Comparison of ENCODE assay signal across 24 cellular contexts in genomic region chr3:40129981-40130380, GRCh38.
"Had no signal": no experiment of that assay in that cellular context is flagged by ENCODE, and none has a peak within 500 bp of the region (broad histone marks: within the 10 kb centered on the region; RNA-seq: fewer than 3 reads in every experiment).

No MANE protein-coding gene starts in this region.

- H3K36me3 ChIP-seq: colonic mucosa, esophagus muscularis mucosa, ovary, prostate gland, sigmoid colon, spleen, vagina had no signal

- H3K27me3 Mint-ChIP-seq: stimulated activated naive B cell treated with anti-CD40 and anti-IgM and Interleukin-4, amounts not matched to agents 10 μg/mL and 1 μg/mL and 100 μg/mL, for 72 hours had no signal

- H3K9me3 ChIP-seq: colonic mucosa, ovary, prostate gland, sigmoid colon, vagina had no signal

- H3K27ac ChIP-seq: colonic mucosa, esophagus muscularis mucosa, ovary, prostate gland, sigmoid colon, skin epidermis, spleen, vagina had no signal

- H3K27ac Mint-ChIP-seq: immature natural killer cell; memory B cell; natural killer cell; stimulated activated naive B cell treated with anti-CD40 and anti-IgM and Interleukin-4, amounts not matched to agents 10 μg/mL and 1 μg/mL and 100 μg/mL, for 72 hours; stimulated activated naive CD8-positive, alpha-beta T cell treated with anti-CD3 and anti-CD28 coated beads, Interleukin-15, Interleukin-2, amounts not matched to agents 100 ng/mL and 50 ng/mL, for 24 hours had no signal

- FAIRE-seq: endothelial cell of umbilical vein, kidney had no signal

- H3K27me3 ChIP-seq: colonic mucosa, esophagus muscularis mucosa, ovary, sigmoid colon, spleen, vagina had no signal

- ATAC-seq: left lobe of liver; natural killer cell; stimulated activated naive B cell treated with anti-CD40 and anti-IgM and Interleukin-4, amounts not matched to agents 10 μg/mL and 1 μg/mL and 100 μg/mL, for 72 hours had no signal

- H3K4me1 ChIP-seq: colonic mucosa, esophagus muscularis mucosa, prostate gland, sigmoid colon, spleen, vagina had no signal

- H3K4me3 ChIP-seq: colonic mucosa, esophagus muscularis mucosa, lung, ovary, prostate gland, sigmoid colon, skin epidermis, spleen, vagina had no signal

- H3K4me1 Mint-ChIP-seq: stimulated activated naive B cell treated with anti-CD40 and anti-IgM and Interleukin-4, amounts not matched to agents 10 μg/mL and 1 μg/mL and 100 μg/mL, for 72 hours had no signal

- H3K36me3 Mint-ChIP-seq: immature natural killer cell, natural killer cell had no signal

- DNase-seq: colonic mucosa; effector memory CD4-positive, alpha-beta T cell; foreskin melanocyte; hypothalamus; immature natural killer cell; kidney; natural killer cell; occipital lobe; ovary; right cardiac atrium; sigmoid colon; spleen; stimulated activated CD4-positive, alpha-beta T cell treated with anti-CD3 and anti-CD28 coated beads, Interleukin-2, amount 100 ng/mL, for 48 hours; stimulated activated naive B cell treated with anti-CD40 and anti-IgM and Interleukin-4, amounts not matched to agents 10 μg/mL and 1 μg/mL and 100 μg/mL, for 72 hours; trophoblast cell had no signal

- H3K4me3 Mint-ChIP-seq: immature natural killer cell; memory B cell; natural killer cell; stimulated activated naive B cell treated with anti-CD40 and anti-IgM and Interleukin-4, amounts not matched to agents 10 μg/mL and 1 μg/mL and 100 μg/mL, for 72 hours; stimulated activated naive CD8-positive, alpha-beta T cell treated with anti-CD3 and anti-CD28 coated beads, Interleukin-15, Interleukin-2, amounts not matched to agents 100 ng/mL and 50 ng/mL, for 24 hours had no signal
